ENCODE assay signal across 6 cellular contexts in the genomic region with DNA sequence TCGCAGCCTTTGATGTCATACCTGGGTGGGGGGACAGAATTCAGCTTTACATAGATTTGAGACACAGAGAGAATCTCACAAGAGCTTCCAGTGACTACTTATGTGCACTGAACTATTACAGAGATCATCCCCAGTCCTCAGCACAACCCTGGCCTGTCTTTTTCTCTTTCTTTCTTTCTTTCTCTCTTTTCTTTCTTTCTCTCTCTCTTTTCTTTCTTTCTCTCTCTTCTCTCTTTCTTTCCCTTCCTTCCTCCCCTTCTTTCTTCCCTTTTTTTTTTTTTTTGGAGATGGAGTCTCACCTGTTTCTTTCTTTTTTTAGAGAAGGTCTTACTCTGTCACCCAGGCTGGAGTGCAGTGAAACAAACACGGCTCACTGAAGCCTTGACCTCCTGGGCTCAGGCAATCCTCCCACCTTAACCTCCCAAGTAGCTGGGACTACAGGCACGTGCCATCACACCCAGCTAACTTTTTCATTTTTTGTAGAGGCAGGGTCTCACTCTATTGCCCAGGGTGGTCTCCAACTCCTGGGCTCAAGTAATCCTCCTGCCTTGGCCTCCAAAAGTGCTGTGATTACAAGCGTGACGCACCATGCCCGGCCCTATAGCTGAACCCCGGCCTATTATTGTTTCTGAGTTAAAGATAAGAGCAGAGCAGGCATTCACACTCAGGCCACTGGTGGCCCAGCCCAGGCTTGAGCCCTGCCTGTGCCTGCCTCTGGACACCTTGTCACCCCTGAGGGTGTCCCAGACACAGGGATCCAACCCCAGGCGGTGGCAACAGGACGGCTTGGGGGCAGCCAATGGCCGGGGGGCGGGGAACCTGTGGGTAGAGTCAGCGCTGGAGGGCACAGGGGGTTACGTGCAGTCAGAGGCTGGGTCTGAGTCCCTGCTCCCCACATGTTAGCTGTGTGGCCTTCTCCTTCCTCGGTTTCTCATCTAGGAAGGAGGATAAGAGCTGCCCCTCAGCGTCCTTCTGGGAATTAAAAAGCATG. TPM values are rescaled to one million over a fixed set of nuclear protein-coding genes. Genes with fewer than 3 reads are reported as not detected.
DNase-seq lines count a peak whose midpoint lies in the region; ATAC-seq, FAIRE-seq and TF ChIP-seq lines count a peak whose summit lies in the region.

No MANE protein-coding gene starts in this region.

- H3K27ac Mint-ChIP-seq in HFFc6 (peak overlapping the region; percentile 49), astrocyte (ENCODE audit: unreplicated experiment) (no peak overlapping the region), naive B cell (peak overlapping the region in 3 of 6 donors; percentile 42 to 98 (median 76))

- H3K9me3 Mint-ChIP-seq in HFFc6 (no peaks in the 10 kb centered on the region), astrocyte (ENCODE audit: unreplicated experiment) (no peaks in the 10 kb centered on the region), naive B cell (no peaks in the 10 kb centered on the region)

- peaks cover 39% of the 10 kb centered on the region for H3K4me1 ChIP-seq in astrocyte (ENCODE audit: insufficient read depth, low read length)

- no peak for ATAC-seq in naive B cell (ENCODE audit: low read depth in 2 of 2)
- ATAC-seq in GM18867 (IDR thresholded peaks at IDR 0.05; ENCODE audit: unreplicated experiment) = no peak

- H3K4me2 ChIP-seq in astrocyte (ENCODE audit: low read length) = peak overlapping the region; percentile 72

- TF ChIP-seq CTCF in HFFc6 (IDR thresholded peaks at IDR 0.05) (no peak), astrocyte (IDR thresholded peaks at IDR 0.05; ENCODE audit: insufficient read depth, low read depth, low read length) (no peak)

- H3K36me3 Mint-ChIP-seq in HFFc6 (ENCODE audit: low read depth) (peaks cover 5% of the 10 kb centered on the region; the same call in 1 of the 2 replicates), astrocyte (ENCODE audit: low read depth, unreplicated experiment) (peaks cover 1% of the 10 kb centered on the region), naive B cell (no peaks in the 10 kb centered on the region)

- H3K4me3 Mint-ChIP-seq in HFFc6 (no peak overlapping the region), astrocyte (ENCODE audit: unreplicated experiment) (peak overlapping the region; percentile 67), naive B cell (peak overlapping the region; percentile 61 to 88 (median 69))

- H3K27me3 ChIP-seq in astrocyte (ENCODE audit: insufficient read depth, low read length) = no peaks in the 10 kb centered on the region

- H3K27ac ChIP-seq in astrocyte (ENCODE audit: low read depth, low read length) = no peak overlapping the region

- DNase-seq in HFFc6 = no peak
- no peak for DNase-seq in astrocyte (ENCODE audit: low read depth)
- no peak for DNase-seq in naive B cell
- DNase-seq in central memory CD4-positive, alpha-beta T cell = no peak
- DNase-seq in HCEC 1CT = no peak

- no peaks in the 10 kb centered on the region for H3K9me3 ChIP-seq in astrocyte (ENCODE audit: insufficient read depth, low read depth, low read length)

- H2AFZ ChIP-seq in astrocyte (ENCODE audit: low read depth, low read length) = peak overlapping the region; percentile 64

- H3K27me3 Mint-ChIP-seq in HFFc6 (ENCODE audit: insufficient read depth) (peaks cover 4% of the 10 kb centered on the region), astrocyte (ENCODE audit: low read depth, unreplicated experiment) (peaks cover 23% of the 10 kb centered on the region), naive B cell (peaks cover 4 to 38% (median 8%) of the 10 kb centered on the region in 3 donors)

- H3K79me2 ChIP-seq in astrocyte (ENCODE audit: insufficient read depth, low read length) = no peaks in the 10 kb centered on the region

- peaks cover 52% of the 10 kb centered on the region for H3K4me1 Mint-ChIP-seq in HFFc6 (ENCODE audit: low read depth)
- peaks cover 8% of the 10 kb centered on the region for H3K4me1 Mint-ChIP-seq in astrocyte (ENCODE audit: low read depth, unreplicated experiment)
- H3K4me1 Mint-ChIP-seq in naive B cell = peaks cover 9 to 26% (median 18%) of the 10 kb centered on the region in 3 donors

- peak overlapping the region; percentile 31 for H3K4me3 ChIP-seq in astrocyte (ENCODE audit: insufficient read depth, low read depth, low read length)

- H3K36me3 ChIP-seq in astrocyte (ENCODE audit: insufficient read depth, low read length) = no peaks in the 10 kb centered on the region

- peak overlapping the region; percentile 45 for H3K9ac ChIP-seq in astrocyte (ENCODE audit: low read length)

- H4K20me1 ChIP-seq in astrocyte (ENCODE audit: insufficient read depth, low read length) = peaks cover 18% of the 10 kb centered on the region

- FAIRE-seq in astrocyte (lab: Jason Lieb, UNC) = no peak

RNA-seq across cellular contexts. Expression of a gene that starts 4.3 kb away (rescaled TPM):
- total RNA-seq in HFFc6 (2021; fragmentation: NEBNext Ultra II Directional; extraction: Animal tissue kit (Norgen Biotek cat#: 25700)) = 1 to 10 TPM; 1.7 to 3.1 (median 2.1) TPM
- total RNA-seq in astrocyte = 4.6 and 4.9 TPM in 2 replicates
- 1 to 10 TPM in 1 of 6 donors, under 1 TPM in 1, not detected in 4; 0.73 to 1.0 TPM for polyA plus RNA-seq in naive B cell (ENCODE audit: low read depth in 6 of 6)

RNA-seq across cellular contexts. Expression of a gene that starts 9.4 kb away (rescaled TPM):
- total RNA-seq in HFFc6 (2021; fragmentation: NEBNext Ultra II Directional; extraction: Animal tissue kit (Norgen Biotek cat#: 25700)) = 10 to 100 TPM; 22.9 to 33.4 (median 27.7) TPM
- total RNA-seq in astrocyte = 14.5 and 21.7 TPM in 2 replicates
- 10 to 100 TPM; 19.7 to 36.6 (median 25.0) TPM for polyA plus RNA-seq in naive B cell (ENCODE audit: low read depth in 6 of 6)

RNA-seq across cellular contexts. Expression of a gene that starts 11.4 kb away (rescaled TPM):
- total RNA-seq in HFFc6 (2021; fragmentation: NEBNext Ultra II Directional; extraction: Animal tissue kit (Norgen Biotek cat#: 25700)) = 10 to 100 TPM; 42.5 to 49.6 (median 47.1) TPM
- 32.7 and 34.3 TPM in 2 replicates for total RNA-seq in astrocyte
- 10 to 100 TPM; 46.3 to 78.7 (median 54.2) TPM for polyA plus RNA-seq in naive B cell (ENCODE audit: low read depth in 6 of 6)

RNA-seq across cellular contexts. Expression of a gene that starts 26.9 kb away (rescaled TPM):
- total RNA-seq in HFFc6 (2021; fragmentation: NEBNext Ultra II Directional; extraction: Animal tissue kit (Norgen Biotek cat#: 25700)) = 10 to 100 TPM; 29.3 to 40.6 (median 34.2) TPM
- total RNA-seq in astrocyte = 30.4 and 37.5 TPM in 2 replicates
- 10 to 100 TPM; 17.2 to 27.8 (median 19.8) TPM for polyA plus RNA-seq in naive B cell (ENCODE audit: low read depth in 6 of 6)

RNA-seq across cellular contexts. Expression of a gene that starts 48.8 kb away (rescaled TPM):
- total RNA-seq in HFFc6 (2021; fragmentation: NEBNext Ultra II Directional; extraction: Animal tissue kit (Norgen Biotek cat#: 25700)) = 100 to 1,000 TPM; 109 to 130 (median 124) TPM
- total RNA-seq in astrocyte = 78.0 and 79.5 TPM in 2 replicates
- not detected for polyA plus RNA-seq in naive B cell (ENCODE audit: low read depth in 6 of 6)
